ENCODE assay signal across 7 cellular contexts in the genomic region with DNA sequence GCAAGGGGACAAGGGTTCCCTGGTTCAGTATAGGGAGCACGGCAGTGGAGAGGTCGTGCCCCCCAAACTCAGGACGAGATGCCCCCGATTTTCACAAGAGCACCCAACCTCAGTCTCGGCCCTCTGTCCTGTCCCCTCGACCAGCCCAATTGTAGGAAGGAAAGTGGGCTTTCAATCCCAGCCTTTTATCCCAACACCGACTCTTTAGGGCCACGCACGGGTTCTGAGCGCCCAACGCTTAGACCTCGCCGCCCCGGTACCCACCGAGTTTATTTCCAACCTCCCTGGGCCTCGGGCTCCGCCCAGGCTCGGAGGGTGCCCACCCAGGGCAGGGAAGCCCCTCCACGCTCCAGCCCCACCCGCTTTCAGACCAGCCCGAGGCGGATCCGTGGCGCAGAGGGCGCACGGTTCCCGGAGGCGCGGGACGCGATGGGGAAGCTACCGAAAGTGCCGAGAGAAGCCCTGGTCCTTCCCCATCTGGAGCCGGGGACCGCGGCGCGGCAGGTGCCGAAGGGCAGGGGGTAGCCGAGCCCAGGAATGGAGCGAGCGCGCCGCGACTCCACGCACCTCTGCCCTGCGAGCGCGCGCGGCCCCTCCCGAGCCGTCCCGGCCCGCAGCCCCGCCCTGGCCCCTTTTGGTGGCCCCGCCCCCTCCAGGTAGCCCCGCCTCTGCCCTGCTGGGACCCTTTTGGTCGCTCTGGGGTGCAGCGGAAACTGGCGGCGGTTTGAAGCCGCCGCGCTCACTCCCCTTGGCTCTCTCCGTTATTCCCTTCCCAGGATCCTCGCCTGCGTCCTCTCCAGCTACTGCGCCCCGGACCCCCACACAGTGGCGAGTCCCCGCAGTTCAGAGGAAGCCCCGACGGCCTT. TPM values are rescaled to one million over a fixed set of nuclear protein-coding genes. Genes with fewer than 3 reads are reported as not detected.
DNase-seq lines count a peak whose midpoint lies in the region; ATAC-seq and TF ChIP-seq lines count a peak whose summit lies in the region.

No MANE protein-coding gene starts in this region.

- H3K4me2 ChIP-seq in OCI-LY3 (ENCODE audit: low read length) = peak overlapping the region; percentile 94

- no peaks in the 10 kb centered on the region for H3K9me3 Mint-ChIP-seq in activated naive CD4-positive, alpha-beta T cell treated with anti-CD3 and anti-CD28 coated beads, Interleukin-2, amount 50 U/mL, for 72 hours

- peak in 1 of 2 donors; percentile 57 for DNase-seq in activated naive CD4-positive, alpha-beta T cell treated with anti-CD3 and anti-CD28 coated beads, Interleukin-2, amount 50 U/mL, for 72 hours (ENCODE audit: low spot score in 2 of 2)
- DNase-seq in right lobe of liver (no peak), AG08395 (ENCODE audit: low spot score) (no peak), AG08396 (ENCODE audit: low spot score) (no peak)
- peak; percentile 50 to 59 for DNase-seq in stimulated activated CD8-positive, alpha-beta memory T cell treated with anti-CD3 and anti-CD28 coated beads, Interleukin-4, amount 100 ng/mL, for 1 hour (ENCODE audit: low read depth in 2 of 2, low spot score in 1 of 2)

- no peaks in the 10 kb centered on the region for H4K20me1 ChIP-seq in OCI-LY3 (ENCODE audit: insufficient read depth, low read length)

- peak overlapping the region; percentile 64 for H3K9ac ChIP-seq in OCI-LY3 (ENCODE audit: low read length)

- no peak for TF ChIP-seq POLR2A in right lobe of liver (IDR thresholded peaks at IDR 0.05)

- no peaks in the 10 kb centered on the region for H3K36me3 Mint-ChIP-seq in activated naive CD4-positive, alpha-beta T cell treated with anti-CD3 and anti-CD28 coated beads, Interleukin-2, amount 50 U/mL, for 72 hours

- peak; percentile 50 for ATAC-seq in GM21515 (IDR thresholded peaks at IDR 0.05; ENCODE audit: unreplicated experiment)
- ATAC-seq in activated naive CD4-positive, alpha-beta T cell treated with anti-CD3 and anti-CD28 coated beads, Interleukin-2, amount 50 U/mL, for 72 hours = peak; percentile 32 to 74
- ATAC-seq in right lobe of liver = peak in 3 of 4 donors; percentile 13 to 51 (median 24)

- 9% methylated on average over 22 of the region's 74 CpGs for WGBS in right lobe of liver (ENCODE audit: insufficient coverage, low coverage, low lambda C conversion rate, missing lambda C conversion rate)

- H3K4me1 ChIP-seq in OCI-LY3 (ENCODE audit: low read length) = peaks cover 23% of the 10 kb centered on the region
- peaks cover 0 to 3% (median 0%) of the 10 kb centered on the region in 4 donors for H3K4me1 ChIP-seq in right lobe of liver

- H2AFZ ChIP-seq in OCI-LY3 (ENCODE audit: low read depth, low read length) = peak overlapping the region; percentile 36; the same call in 1 of the 2 replicates

- H3K27ac Mint-ChIP-seq in activated naive CD4-positive, alpha-beta T cell treated with anti-CD3 and anti-CD28 coated beads, Interleukin-2, amount 50 U/mL, for 72 hours = no peak overlapping the region

- TF ChIP-seq CTCF in OCI-LY3 (IDR thresholded peaks at IDR 0.05; ENCODE audit: low read depth, low read length) (no peak), right lobe of liver (IDR thresholded peaks at IDR 0.05) (no peak)

- H3K36me3 ChIP-seq in OCI-LY3 (replicated peaks; ENCODE audit: low read depth, low read length) = no peaks in the 10 kb centered on the region
- no peaks in the 10 kb centered on the region for H3K36me3 ChIP-seq in right lobe of liver

- no peaks in the 10 kb centered on the region for H3K9me3 ChIP-seq in OCI-LY3 (ENCODE audit: insufficient read depth, low read length)
- H3K9me3 ChIP-seq in right lobe of liver = no peaks in the 10 kb centered on the region

- no peaks in the 10 kb centered on the region for H3K79me2 ChIP-seq in OCI-LY3 (ENCODE audit: low read length)

- H3K27me3 ChIP-seq in OCI-LY3 (ENCODE audit: low read depth, low read length) = peaks cover 12% of the 10 kb centered on the region
- no peaks in the 10 kb centered on the region for H3K27me3 ChIP-seq in right lobe of liver

- H3K4me3 ChIP-seq in OCI-LY3 (ENCODE audit: low read length) = peak overlapping the region; percentile 90
- peak overlapping the region in 1 of 3 donors; percentile 24 for H3K4me3 ChIP-seq in right lobe of liver

- intact Hi-C loops in right lobe of liver (cut with DNase I) = no loop called here

- H3K27ac ChIP-seq in OCI-LY3 (ENCODE audit: low read length) (no peak overlapping the region), right lobe of liver (no peak overlapping the region)

RNA-seq across cellular contexts. Expression of a gene that starts 20.4 kb away (rescaled TPM):
- total RNA-seq in activated naive CD4-positive, alpha-beta T cell treated with anti-CD3 and anti-CD28 coated beads, Interleukin-2, amount 50 U/mL, for 72 hours = under 1 TPM; 0.21 to 0.30 TPM
- total RNA-seq in right lobe of liver = under 1 TPM in 2 of 6 experiments, not detected in 4; 0.05 to 0.07 TPM

RNA-seq across cellular contexts. Expression of a gene that starts 46.4 kb away (rescaled TPM):
- 10 to 100 TPM; 25.7 to 40.6 TPM for total RNA-seq in activated naive CD4-positive, alpha-beta T cell treated with anti-CD3 and anti-CD28 coated beads, Interleukin-2, amount 50 U/mL, for 72 hours
- 10 to 100 TPM; 27.9 to 48.5 (median 36.9) TPM for total RNA-seq in right lobe of liver

RNA-seq across cellular contexts. Expression of a gene that starts 46.9 kb away (rescaled TPM):
- total RNA-seq in activated naive CD4-positive, alpha-beta T cell treated with anti-CD3 and anti-CD28 coated beads, Interleukin-2, amount 50 U/mL, for 72 hours = 10 to 100 TPM; 55.9 to 59.7 TPM
- total RNA-seq in right lobe of liver = 100 to 1,000 TPM; 134 to 207 (median 144) TPM

RNA-seq across cellular contexts. Expression of a gene that starts 59.0 kb away (rescaled TPM):
- total RNA-seq in activated naive CD4-positive, alpha-beta T cell treated with anti-CD3 and anti-CD28 coated beads, Interleukin-2, amount 50 U/mL, for 72 hours = 10 to 100 TPM; 22.5 to 26.2 TPM
- 10 to 100 TPM; 10.2 to 16.6 (median 14.0) TPM for total RNA-seq in right lobe of liver

Comparison
In these comparisons a context has a peak if more than half of its experiments do, and no peak if none do; other contexts are left out.
1. DNase-seq: peak in stimulated activated CD8-positive, alpha-beta memory T cell treated with anti-CD3 and anti-CD28 coated beads, Interleukin-4, amount 100 ng/mL, for 1 hour (2 of 2); none in right lobe of liver (0 of 3), AG08395 (single experiment) and AG08396 (single experiment).
2. Peak in every context shown above with its lines, with median percentiles within 50 percentile points of each other: ATAC-seq.